In genomic region chr16:667780-668518, GRCh38 we compare ENCODE assay signal across 8 cellular contexts. TPM values are rescaled to one million over a fixed set of nuclear protein-coding genes. Genes with fewer than 3 reads are reported as not detected.
DNase-seq lines count a peak whose midpoint lies in the region; ATAC-seq and TF ChIP-seq lines count a peak whose summit lies in the region.

RHOT2 (plus strand) TSS chr16:668132; CDS start chr16:668200, 68 bp downstream.

- peak within 1 kb of the TSS; percentile 97 for H3K4me2 ChIP-seq in DOHH2 (ENCODE audit: low read length)

- H3K4me1 ChIP-seq in DOHH2 (ENCODE audit: control insufficient read depth, low read length): peaks cover 13% of the 10 kb centered on the region

- H3K4me3 ChIP-seq in DOHH2 (ENCODE audit: low read length) (peak within 1 kb of the TSS; percentile 98), fibroblast of pulmonary artery (replicated peaks; ENCODE audit: low read depth, low read length) (peak within 1 kb of the TSS; percentile 79)

- H3K4me1 Mint-ChIP-seq in nephron: no peaks in the 10 kb centered on the region

- peak; percentile 95 for ATAC-seq in stimulated activated naive CD8-positive, alpha-beta T cell treated with anti-CD3 and anti-CD28 coated beads, Interleukin-15, Interleukin-2, amounts not matched to agents 100 U/mL and 50 U/mL, for 24 hours

- peak; percentile 89 for TF ChIP-seq CTCF in DOHH2 (IDR thresholded peaks at IDR 0.05; ENCODE audit: low read depth, low read length, poor library complexity, severe bottlenecking)
- peak; percentile 34 for TF ChIP-seq CTCF in fibroblast of pulmonary artery (IDR thresholded peaks at IDR 0.05; ENCODE audit: low read length, missing control alignments)
- peak; percentile 84 to 92 (median 92) for TF ChIP-seq CTCF in nephron (IDR thresholded peaks at IDR 0.05; ENCODE audit: unreplicated experiment in 3 of 3)

- no peaks in the 10 kb centered on the region for H3K9me3 Mint-ChIP-seq in nephron

- no peaks in the 10 kb centered on the region for H3K27me3 ChIP-seq in DOHH2 (ENCODE audit: control insufficient read depth, low read length)

- no peaks in the 10 kb centered on the region for H3K9me3 ChIP-seq in DOHH2 (ENCODE audit: control insufficient read depth, insufficient read depth, low read length)

- 0 out of 2 replicates have a peak, but pooled peaks cover 2% of the 10 kb centered on the region for H3F3A ChIP-seq in DOHH2 (ENCODE audit: control insufficient read depth, insufficient read depth)

- H3K79me2 ChIP-seq in DOHH2 (ENCODE audit: control insufficient read depth, low read length): peaks cover 25% of the 10 kb centered on the region

- H3K27ac Mint-ChIP-seq in nephron: peak within 1 kb of the TSS; percentile 50 to 83 (median 77)

- H3K36me3 Mint-ChIP-seq in nephron (ENCODE audit: low read depth): peaks cover 3% of the 10 kb centered on the region

- peak within 1 kb of the TSS; percentile 56 for H3K27ac ChIP-seq in DOHH2 (ENCODE audit: low read depth, low read length)

- H4K20me1 ChIP-seq in DOHH2 (ENCODE audit: control insufficient read depth, insufficient read depth, low read depth, low read length): no peaks in the 10 kb centered on the region

- DNase-seq in H4 (ENCODE audit: low spot score) (peak; percentile 70), M059J (ENCODE audit: low read depth) (peak; percentile 88), SHP77 (lab: John Stamatoyannopoulos, UW) (peak; percentile 83 to 90), fibroblast of pulmonary artery (ENCODE audit: low read depth) (peak; percentile 90)
- peak; percentile 93 for DNase-seq in activated T-helper 9 cell treated with anti-CD3 and anti-CD28 coated beads, Interleukin-2, amount 50 U/mL, for 16 hours (ENCODE audit: low read depth)
- peak; percentile 97 for DNase-seq in stimulated activated naive CD8-positive, alpha-beta T cell treated with anti-CD3 and anti-CD28 coated beads, Interleukin-15, Interleukin-2, amounts not matched to agents 100 U/mL and 50 U/mL, for 24 hours

- no peaks in the 10 kb centered on the region for H3K9me2 ChIP-seq in DOHH2 (replicated peaks; ENCODE audit: control insufficient read depth, low read length)

- peak within 1 kb of the TSS; percentile 82 to 85 (median 83) for H3K4me3 Mint-ChIP-seq in nephron

- peaks cover 71% of the 10 kb centered on the region for H3K36me3 ChIP-seq in DOHH2 (ENCODE audit: control insufficient read depth, low read length)

- no peaks in the 10 kb centered on the region for H3K27me3 Mint-ChIP-seq in nephron (ENCODE audit: low read depth)

RNA-seq across cellular contexts. Expression of gene RHOT2, which starts in this region (rescaled TPM):
- total RNA-seq in H4 (2014; rRNA removed; shearing (Covaris generic)): 6.5 and 32.0 TPM in 2 replicates
- total RNA-seq in M059J (2014; rRNA removed; shearing (Covaris generic)): 25.7 and 38.5 TPM in 2 replicates

Comparison
In these comparisons a context has a peak if more than half of its experiments do, and no peak if none do; other contexts are left out.
1. Peak in every context shown above with its lines: DNase-seq, ATAC-seq, H3K4me3 ChIP-seq and H3K27ac ChIP-seq.
2. CTCF ChIP-seq: peak in every context shown above with its lines; median percentile 92 in nephron; 89 in DOHH2; 34 in fibroblast of pulmonary artery.